ENCODE assay signal across 7 cellular contexts in the genomic region with DNA sequence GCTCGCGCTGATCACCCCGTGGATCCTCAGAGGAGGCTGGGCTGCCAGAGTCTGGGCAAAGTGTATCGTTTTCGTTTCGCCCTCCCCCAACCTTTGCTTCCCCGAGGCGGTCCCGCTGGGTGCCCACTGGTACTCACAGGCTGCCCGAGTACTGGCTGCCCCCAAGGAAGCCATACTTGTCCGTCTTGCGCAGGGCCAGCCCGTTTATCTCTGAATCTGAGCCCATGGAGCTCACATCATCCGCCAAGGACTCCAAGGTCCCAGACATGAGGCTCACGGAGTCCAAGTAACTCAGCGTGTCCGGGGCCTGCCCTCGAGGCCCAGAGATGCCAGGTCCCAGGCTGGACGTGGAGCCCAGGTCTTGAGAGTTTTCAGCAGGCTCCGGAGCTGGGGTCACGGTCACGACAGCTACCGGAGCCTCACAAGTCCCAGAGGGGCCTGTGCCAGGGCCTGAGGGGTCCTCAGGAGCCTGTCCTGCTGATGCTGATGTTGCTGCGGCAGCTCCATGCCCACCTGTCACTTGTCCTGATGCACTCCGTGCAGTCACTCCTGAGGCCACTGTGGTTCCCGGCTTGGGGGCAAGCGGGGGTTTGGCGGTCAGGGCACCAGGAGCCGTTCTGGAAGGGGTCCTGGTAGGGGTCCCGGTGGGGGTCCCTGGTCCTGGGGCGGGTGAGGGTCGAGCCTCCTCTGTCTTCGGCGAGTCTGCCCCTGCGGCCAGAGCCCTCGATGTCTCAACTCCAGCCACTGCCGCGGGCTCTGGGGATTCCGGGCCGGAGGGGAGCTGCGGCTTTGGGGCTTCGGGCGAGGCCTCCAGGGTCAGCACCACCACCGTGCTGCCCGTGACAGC. TPM values are rescaled to one million over a fixed set of nuclear protein-coding genes. Genes with fewer than 3 reads are reported as not detected.
A peak's percentile ranks its signal among the peaks of the same experiment; 100 is the strongest.
DNase-seq lines count a peak whose midpoint lies in the region; ATAC-seq and TF ChIP-seq lines count a peak whose summit lies in the region.
"Had no signal": no experiment of that assay in that cellular context is flagged by ENCODE, and none has a peak within 500 bp of the region (broad histone marks: within the 10 kb centered on the region; RNA-seq: fewer than 3 reads in every experiment).

No MANE protein-coding gene starts in this region.

- no peak for TF ChIP-seq CTCF in GM10266 (IDR thresholded peaks at IDR 0.05; ENCODE audit: control insufficient read depth, insufficient read depth, low read depth, missing control alignments)

- 1% methylated on average over 45 of the region's 45 CpGs for WGBS in esophagus, 2 donors

- intact Hi-C loops in activated CD4-positive, alpha-beta T cell treated with anti-CD3 and anti-CD28 coated beads for 36 hours (cut with DNase I, micrococcal nuclease) = no loop called here

- H3K4me1 Mint-ChIP-seq in activated CD4-positive, alpha-beta T cell treated with anti-CD3 and anti-CD28 coated beads for 36 hours = peaks cover 41% of the 10 kb centered on the region
- peaks cover 47% of the 10 kb centered on the region for H3K4me1 Mint-ChIP-seq in stimulated activated memory B cell treated with anti-CD40 and anti-IgM and Interleukin-4, amounts not matched to agents 10 μg/mL and 1 μg/mL and 100 μg/mL, for 72 hours

- CTCF ChIA-PET in activated CD4-positive, alpha-beta T cell treated with anti-CD3 and anti-CD28 coated beads for 36 hours (lab: Charles Lee) = interaction anchor here (0.6 to 3.8 kb wide), 7 partner anchors 9 to 316 kb away, joined by 3 to 17 read pairs (median 5); a partner anchor contains a TSS

- POLR2A ChIA-PET in activated CD4-positive, alpha-beta T cell treated with anti-CD3 and anti-CD28 coated beads for 36 hours (lab: Charles Lee) = interaction anchor here (0.7 to 1.2 kb wide), 3 partner anchors 9 to 373 kb away, joined by 3 read pairs; a partner anchor contains a TSS

- H3K9me3 ChIP-seq in esophagus (ENCODE audit: control insufficient read depth in 2 of 2, insufficient read depth in 1 of 2, low read depth in 1 of 2, low read length in 1 of 2) = no peaks in the 10 kb centered on the region

- peak; percentile 47 for DNase-seq in activated CD4-positive, alpha-beta T cell treated with anti-CD3 and anti-CD28 coated beads for 36 hours
- DNase-seq in activated CD4-positive, alpha-beta T cell treated with anti-CD3 and anti-CD28 coated beads for 1 hour = no peak
- DNase-seq in cortex of kidney (lab: John Stamatoyannopoulos, UW) (no peak), GM10266 (ENCODE audit: extremely low spot score) (no peak)

- H3K36me3 Mint-ChIP-seq in activated CD4-positive, alpha-beta T cell treated with anti-CD3 and anti-CD28 coated beads for 36 hours (ENCODE audit: low read depth) = peaks cover 30% of the 10 kb centered on the region
- peaks cover 23% of the 10 kb centered on the region for H3K36me3 Mint-ChIP-seq in stimulated activated memory B cell treated with anti-CD40 and anti-IgM and Interleukin-4, amounts not matched to agents 10 μg/mL and 1 μg/mL and 100 μg/mL, for 72 hours

- H3K27ac Mint-ChIP-seq in activated CD4-positive, alpha-beta T cell treated with anti-CD3 and anti-CD28 coated beads for 36 hours = peak overlapping the region; percentile 79
- peak overlapping the region; percentile 48 for H3K27ac Mint-ChIP-seq in stimulated activated memory B cell treated with anti-CD40 and anti-IgM and Interleukin-4, amounts not matched to agents 10 μg/mL and 1 μg/mL and 100 μg/mL, for 72 hours

- peak overlapping the region; percentile 89 for H3K4me3 Mint-ChIP-seq in activated CD4-positive, alpha-beta T cell treated with anti-CD3 and anti-CD28 coated beads for 36 hours
- peak overlapping the region; percentile 79 for H3K4me3 Mint-ChIP-seq in stimulated activated memory B cell treated with anti-CD40 and anti-IgM and Interleukin-4, amounts not matched to agents 10 μg/mL and 1 μg/mL and 100 μg/mL, for 72 hours

- H3K27me3 Mint-ChIP-seq in activated CD4-positive, alpha-beta T cell treated with anti-CD3 and anti-CD28 coated beads for 36 hours = no peaks in the 10 kb centered on the region
- no peaks in the 10 kb centered on the region for H3K27me3 Mint-ChIP-seq in stimulated activated memory B cell treated with anti-CD40 and anti-IgM and Interleukin-4, amounts not matched to agents 10 μg/mL and 1 μg/mL and 100 μg/mL, for 72 hours

- H3K27ac ChIP-seq in esophagus (ENCODE audit: low read depth in 2 of 2, low read length in 1 of 2) = peak overlapping the region; percentile 85 to 87

- peak overlapping the region; percentile 73 to 75 for H3K4me3 ChIP-seq in esophagus (ENCODE audit: low read depth in 1 of 2, low read length in 2 of 2)

- peaks cover 0 to 11% of the 10 kb centered on the region in 2 donors for H3K4me1 ChIP-seq in esophagus (ENCODE audit: control insufficient read depth in 2 of 2, insufficient read depth in 2 of 2, low read length in 1 of 2)

- no peak for ATAC-seq in activated CD4-positive, alpha-beta T cell treated with anti-CD3 and anti-CD28 coated beads for 36 hours
- no peak for ATAC-seq in stimulated activated memory B cell treated with anti-CD40 and anti-IgM and Interleukin-4, amounts not matched to agents 10 μg/mL and 1 μg/mL and 100 μg/mL, for 72 hours

- peaks cover 8 to 17% of the 10 kb centered on the region in 2 donors for H3K36me3 ChIP-seq in esophagus (ENCODE audit: control insufficient read depth in 2 of 2, insufficient read depth in 2 of 2, low read length in 1 of 2)

- H3K9me3 Mint-ChIP-seq in activated CD4-positive, alpha-beta T cell treated with anti-CD3 and anti-CD28 coated beads for 36 hours (ENCODE audit: low read depth) = no peaks in the 10 kb centered on the region
- no peaks in the 10 kb centered on the region for H3K9me3 Mint-ChIP-seq in stimulated activated memory B cell treated with anti-CD40 and anti-IgM and Interleukin-4, amounts not matched to agents 10 μg/mL and 1 μg/mL and 100 μg/mL, for 72 hours

- H3K27me3 ChIP-seq in esophagus (ENCODE audit: control insufficient read depth in 1 of 2, insufficient read depth in 2 of 2, low read length in 2 of 2) = no peaks in the 10 kb centered on the region

RNA-seq across cellular contexts. Expression of a gene that starts 1.0 kb away (rescaled TPM):
- total RNA-seq in activated CD4-positive, alpha-beta T cell treated with anti-CD3 and anti-CD28 coated beads for 36 hours = 10 to 100 TPM; 38.1 to 43.4 TPM
- polyA plus RNA-seq in esophagus = 10 to 100 TPM; 19.8 to 27.5 TPM

RNA-seq across cellular contexts. Expression of a gene that starts 5.3 kb away (rescaled TPM):
- 1 to 10 TPM in 1 of 2 experiments, under 1 TPM in 1; 0.69 to 1.6 TPM for total RNA-seq in activated CD4-positive, alpha-beta T cell treated with anti-CD3 and anti-CD28 coated beads for 36 hours
- 1 to 10 TPM; 1.3 to 2.1 TPM for polyA plus RNA-seq in esophagus
- total RNA-seq: pulmonary artery endothelial cell had no signal

RNA-seq across cellular contexts. Expression of a gene that starts 13.0 kb away (rescaled TPM):
- total RNA-seq in activated CD4-positive, alpha-beta T cell treated with anti-CD3 and anti-CD28 coated beads for 36 hours = 100 to 1,000 TPM; 155 to 159 TPM
- polyA plus RNA-seq in esophagus = 1 to 10 TPM; 3.5 to 6.8 TPM

RNA-seq across cellular contexts. Expression of a gene that starts 14.2 kb away (rescaled TPM):
- 10 to 100 TPM; 42.3 to 51.8 TPM for total RNA-seq in activated CD4-positive, alpha-beta T cell treated with anti-CD3 and anti-CD28 coated beads for 36 hours
- 10 to 100 TPM; 25.2 to 34.3 TPM for polyA plus RNA-seq in esophagus

RNA-seq across cellular contexts. Expression of a gene that starts 25.9 kb away (rescaled TPM):
- 10 to 100 TPM; 10.6 to 11.0 TPM for total RNA-seq in activated CD4-positive, alpha-beta T cell treated with anti-CD3 and anti-CD28 coated beads for 36 hours
- polyA plus RNA-seq in esophagus = 1 to 10 TPM; 1.4 to 2.6 TPM
